In the genomic region with DNA sequence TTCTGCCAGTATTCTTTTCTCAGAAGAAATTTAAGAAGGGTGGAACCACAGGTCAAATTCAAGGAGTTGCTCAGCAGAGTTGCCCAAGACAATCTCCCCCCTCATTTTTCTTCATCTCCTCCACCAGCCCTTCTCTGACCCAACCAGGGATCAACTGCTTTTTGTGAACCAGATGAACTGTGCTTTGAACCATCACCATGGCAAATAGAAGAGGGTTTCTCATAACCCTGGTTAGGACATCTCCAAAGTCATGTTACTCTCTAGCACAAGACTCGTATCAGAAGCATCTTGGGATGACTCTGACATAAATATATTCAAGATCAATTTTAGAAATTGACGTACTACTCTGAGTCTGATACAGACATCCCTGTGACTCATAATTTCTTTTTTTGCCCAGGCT, we compare ENCODE assay signal across 18 cellular contexts.
"Had no signal": no experiment of that assay in that cellular context is flagged by ENCODE, and none has a peak within 500 bp of the region (broad histone marks: within the 10 kb centered on the region; RNA-seq: fewer than 3 reads in every experiment).

No MANE protein-coding gene starts in this region.

- H3K36me3 ChIP-seq: heart right ventricle, neutrophil, pancreas, right lobe of liver had no signal

- DNase-seq: effector CD4-positive, alpha-beta T cell; endodermal cell; erythroblast; heart right ventricle; hypothalamus; islet precursor cell; mammary epithelial cell; mucosa of descending colon; naive thymus-derived CD8-positive, alpha-beta T cell; pancreas; psoas muscle; retina; stimulated activated naive CD4-positive, alpha-beta T cell treated with Interleukin-2 at 50 U/mL for 16 hours; trophoblast cell had no signal

- H3K27me3 ChIP-seq: heart right ventricle, neutrophil, pancreas, right lobe of liver had no signal

- H3K4me3 ChIP-seq: coronary artery, heart right ventricle, mucosa of descending colon, pancreas, psoas muscle, right lobe of liver, skin epidermis had no signal

- H3K9me3 Mint-ChIP-seq: naive thymus-derived CD8-positive, alpha-beta T cell had no signal

- H3K27ac Mint-ChIP-seq: endodermal cell; naive thymus-derived CD8-positive, alpha-beta T cell had no signal

- H3K36me3 Mint-ChIP-seq: naive thymus-derived CD8-positive, alpha-beta T cell had no signal

- ATAC-seq: heart right ventricle; naive thymus-derived CD8-positive, alpha-beta T cell; pancreas; psoas muscle had no signal

- H3K4me3 Mint-ChIP-seq: endodermal cell; naive thymus-derived CD8-positive, alpha-beta T cell had no signal

- H3K9me3 ChIP-seq: heart right ventricle, mucosa of descending colon, neutrophil, pancreas, psoas muscle, right lobe of liver had no signal
